13 cellular contexts compared by ENCODE assay signal in genomic region chr4:157180268-157180667, GRCh38. TPM values are rescaled to one million over a fixed set of nuclear protein-coding genes. Genes with fewer than 3 reads are reported as not detected.
"Had no signal": no experiment of that assay in that cellular context is flagged by ENCODE, and none has a peak within 500 bp of the region (broad histone marks: within the 10 kb centered on the region; RNA-seq: fewer than 3 reads in every experiment).

No MANE protein-coding gene starts in this region.

RNA-seq across cellular contexts. Expression of gene GRIA2, which starts 40.3 kb away (rescaled TPM):
- total RNA-seq: endodermal cell; esophagus mucosa; gastrocnemius medialis; kidney epithelial cell; left cardiac atrium; left lung; left ventricle myocardium superior; lower lobe of right lung; mesenteric fat pad; myocyte; naive thymus-derived CD8-positive, alpha-beta T cell had no signal
- polyA plus RNA-seq: heart right ventricle; keratinocyte; naive thymus-derived CD8-positive, alpha-beta T cell had no signal
